ENCODE assay signal across 2 cellular contexts in the genomic region with DNA sequence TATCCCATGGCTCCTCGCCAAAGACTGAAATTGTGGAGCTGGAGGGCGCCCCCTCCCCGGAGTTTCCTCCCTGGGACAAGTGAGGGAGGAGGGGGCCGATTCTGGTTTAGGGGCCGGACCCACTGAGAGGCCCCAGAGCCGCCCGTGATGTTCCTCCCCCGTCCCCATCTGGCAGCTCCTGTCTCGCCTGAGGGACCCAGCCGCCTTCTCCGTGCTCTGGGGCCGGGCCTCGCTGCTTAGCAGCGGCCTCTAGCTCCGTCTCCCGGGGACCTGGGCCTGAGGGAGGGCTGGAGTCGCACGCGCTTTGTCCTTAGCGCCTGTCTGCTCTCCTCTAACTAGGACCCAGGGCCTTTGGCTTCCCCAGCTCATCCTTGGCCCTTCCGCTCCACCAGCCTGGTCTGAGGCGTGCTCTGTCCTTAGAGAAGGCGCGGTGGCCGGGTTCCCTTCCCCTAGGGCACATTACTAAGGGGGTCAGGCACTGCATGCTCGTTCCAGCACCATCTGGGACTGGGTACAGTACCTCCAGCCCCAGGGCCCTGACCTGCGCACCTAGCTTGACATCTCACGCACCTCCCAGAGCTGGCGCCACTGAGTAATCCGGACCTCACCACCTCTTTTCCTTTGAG.
A peak's percentile ranks its signal among the peaks of the same experiment; 100 is the strongest.
TF ChIP-seq lines count a peak whose summit lies in the region.

No MANE protein-coding gene starts in this region.

TF ChIP-seq in HepG2, 621 proteins besides CTCF, POLR2A, EP300 and RAD21:
- TF ChIP-seq POLR2G (IDR thresholded peaks at IDR 0.05; ENCODE audit: low read depth, low read length) (peak; percentile 43; the same call in 1 of the 2 replicates), AGO1 (IDR thresholded peaks at IDR 0.05; ENCODE audit: low read depth, low read length, poor library complexity, severe bottlenecking) (peak; percentile 62), HOXA9 (CRISPR knock-in tag; IDR thresholded peaks at IDR 0.05; ENCODE audit: borderline replicate concordance) (no peak), AGO2 (optimal IDR thresholded peaks at IDR 0.05; ENCODE audit: low read depth, low read length) (peak; percentile 95)

TF ChIP-seq in SK-N-SH, 30 proteins besides CTCF, POLR2A, EP300 and RAD21:
- no peak; the same call in 1 of the 2 replicates for TF ChIP-seq POLR2AphosphoS5 (IDR thresholded peaks at IDR 0.05; ENCODE audit: low read depth, low read length)
- no peak for TF ChIP-seq RCOR1 (IDR thresholded peaks at IDR 0.05; ENCODE audit: low read length)
- TF ChIP-seq TAF1 (IDR thresholded peaks at IDR 0.05; ENCODE audit: borderline replicate concordance, low read depth, low read length): no peak
- TF ChIP-seq NFIC (IDR thresholded peaks at IDR 0.05; ENCODE audit: borderline replicate concordance): no peak
- TF ChIP-seq FOXJ3 (CRISPR knock-in tag; IDR thresholded peaks at IDR 0.05): no peak
- no peak for TF ChIP-seq IRF3 (IDR thresholded peaks at IDR 0.05; ENCODE audit: low read depth, low read length)
- TF ChIP-seq MEF2A (IDR thresholded peaks at IDR 0.05; ENCODE audit: borderline replicate concordance, low read depth): no peak
- TF ChIP-seq EZH2phosphoT487 (IDR thresholded peaks at IDR 0.05; ENCODE audit: borderline replicate concordance, low read depth): no peak
- TF ChIP-seq, protein P1, sequence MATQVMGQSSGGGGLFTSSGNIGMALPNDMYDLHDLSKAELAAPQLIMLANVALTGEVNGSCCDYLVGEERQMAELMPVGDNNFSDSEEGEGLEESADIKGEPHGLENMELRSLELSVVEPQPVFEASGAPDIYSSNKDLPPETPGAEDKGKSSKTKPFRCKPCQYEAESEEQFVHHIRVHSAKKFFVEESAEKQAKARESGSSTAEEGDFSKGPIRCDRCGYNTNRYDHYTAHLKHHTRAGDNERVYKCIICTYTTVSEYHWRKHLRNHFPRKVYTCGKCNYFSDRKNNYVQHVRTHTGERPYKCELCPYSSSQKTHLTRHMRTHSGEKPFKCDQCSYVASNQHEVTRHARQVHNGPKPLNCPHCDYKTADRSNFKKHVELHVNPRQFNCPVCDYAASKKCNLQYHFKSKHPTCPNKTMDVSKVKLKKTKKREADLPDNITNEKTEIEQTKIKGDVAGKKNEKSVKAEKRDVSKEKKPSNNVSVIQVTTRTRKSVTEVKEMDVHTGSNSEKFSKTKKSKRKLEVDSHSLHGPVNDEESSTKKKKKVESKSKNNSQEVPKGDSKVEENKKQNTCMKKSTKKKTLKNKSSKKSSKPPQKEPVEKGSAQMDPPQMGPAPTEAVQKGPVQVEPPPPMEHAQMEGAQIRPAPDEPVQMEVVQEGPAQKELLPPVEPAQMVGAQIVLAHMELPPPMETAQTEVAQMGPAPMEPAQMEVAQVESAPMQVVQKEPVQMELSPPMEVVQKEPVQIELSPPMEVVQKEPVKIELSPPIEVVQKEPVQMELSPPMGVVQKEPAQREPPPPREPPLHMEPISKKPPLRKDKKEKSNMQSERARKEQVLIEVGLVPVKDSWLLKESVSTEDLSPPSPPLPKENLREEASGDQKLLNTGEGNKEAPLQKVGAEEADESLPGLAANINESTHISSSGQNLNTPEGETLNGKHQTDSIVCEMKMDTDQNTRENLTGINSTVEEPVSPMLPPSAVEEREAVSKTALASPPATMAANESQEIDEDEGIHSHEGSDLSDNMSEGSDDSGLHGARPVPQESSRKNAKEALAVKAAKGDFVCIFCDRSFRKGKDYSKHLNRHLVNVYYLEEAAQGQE (IDR thresholded peaks at IDR 0.05; ENCODE audit: low read depth, low read length): no peak
- TF ChIP-seq, protein P2, sequence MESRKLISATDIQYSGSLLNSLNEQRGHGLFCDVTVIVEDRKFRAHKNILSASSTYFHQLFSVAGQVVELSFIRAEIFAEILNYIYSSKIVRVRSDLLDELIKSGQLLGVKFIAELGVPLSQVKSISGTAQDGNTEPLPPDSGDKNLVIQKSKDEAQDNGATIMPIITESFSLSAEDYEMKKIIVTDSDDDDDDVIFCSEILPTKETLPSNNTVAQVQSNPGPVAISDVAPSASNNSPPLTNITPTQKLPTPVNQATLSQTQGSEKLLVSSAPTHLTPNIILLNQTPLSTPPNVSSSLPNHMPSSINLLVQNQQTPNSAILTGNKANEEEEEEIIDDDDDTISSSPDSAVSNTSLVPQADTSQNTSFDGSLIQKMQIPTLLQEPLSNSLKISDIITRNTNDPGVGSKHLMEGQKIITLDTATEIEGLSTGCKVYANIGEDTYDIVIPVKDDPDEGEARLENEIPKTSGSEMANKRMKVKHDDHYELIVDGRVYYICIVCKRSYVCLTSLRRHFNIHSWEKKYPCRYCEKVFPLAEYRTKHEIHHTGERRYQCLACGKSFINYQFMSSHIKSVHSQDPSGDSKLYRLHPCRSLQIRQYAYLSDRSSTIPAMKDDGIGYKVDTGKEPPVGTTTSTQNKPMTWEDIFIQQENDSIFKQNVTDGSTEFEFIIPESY (IDR thresholded peaks at IDR 0.05; ENCODE audit: borderline replicate concordance, low read depth): no peak
- TF ChIP-seq TCF12 (IDR thresholded peaks at IDR 0.05): no peak
- TF ChIP-seq NRF1 (IDR thresholded peaks at IDR 0.05; ENCODE audit: low read depth, low read length): no peak
- TF ChIP-seq GATA2 (CRISPR knock-in tag; IDR thresholded peaks at IDR 0.05): no peak
- TF ChIP-seq GABPA (IDR thresholded peaks at IDR 0.05; ENCODE audit: low read depth): no peak
- no peak for TF ChIP-seq FOXM1 (IDR thresholded peaks at IDR 0.05; ENCODE audit: low read depth)
- no peak for TF ChIP-seq USF2 (IDR thresholded peaks at IDR 0.05; ENCODE audit: borderline replicate concordance, low read depth, low read length)
- TF ChIP-seq, protein P3, sequence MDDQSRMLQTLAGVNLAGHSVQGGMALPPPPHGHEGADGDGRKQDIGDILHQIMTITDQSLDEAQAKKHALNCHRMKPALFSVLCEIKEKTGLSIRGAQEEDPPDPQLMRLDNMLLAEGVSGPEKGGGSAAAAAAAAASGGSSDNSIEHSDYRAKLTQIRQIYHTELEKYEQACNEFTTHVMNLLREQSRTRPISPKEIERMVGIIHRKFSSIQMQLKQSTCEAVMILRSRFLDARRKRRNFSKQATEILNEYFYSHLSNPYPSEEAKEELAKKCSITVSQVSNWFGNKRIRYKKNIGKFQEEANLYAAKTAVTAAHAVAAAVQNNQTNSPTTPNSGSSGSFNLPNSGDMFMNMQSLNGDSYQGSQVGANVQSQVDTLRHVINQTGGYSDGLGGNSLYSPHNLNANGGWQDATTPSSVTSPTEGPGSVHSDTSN (IDR thresholded peaks at IDR 0.05): no peak
- TF ChIP-seq FOSL2 (IDR thresholded peaks at IDR 0.05; ENCODE audit: borderline replicate concordance, low read depth): no peak
- no peak for TF ChIP-seq RXRA (IDR thresholded peaks at IDR 0.05; ENCODE audit: borderline replicate concordance, low read depth)
